ENCODE assay signal across 1 cellular context in genomic region chr17:1597861-1598342, GRCh38.
TF ChIP-seq lines count a peak whose summit lies in the region.

No MANE protein-coding gene starts in this region.

TF ChIP-seq in GM23338, 12 proteins besides CTCF, POLR2A, EP300 and RAD21 (continued from another document):
- no peak for TF ChIP-seq REST (IDR thresholded peaks at IDR 0.05; ENCODE audit: unreplicated experiment)
- TF ChIP-seq ZNF114 (CRISPR knock-in tag; IDR thresholded peaks at IDR 0.05): no peak
